Comparison of ENCODE assay signal across 26 cellular contexts in genomic region chr12:28331130-28331529, GRCh38.
"Had no signal": no experiment of that assay in that cellular context is flagged by ENCODE, and none has a peak within 500 bp of the region (broad histone marks: within the 10 kb centered on the region; RNA-seq: fewer than 3 reads in every experiment).

No MANE protein-coding gene starts in this region.

- H3K4me3 ChIP-seq: cardiac muscle cell, K562, SK-N-MC had no signal

- H3K27ac Mint-ChIP-seq: activated CD4-positive, alpha-beta memory T cell treated with anti-CD3 and anti-CD28 coated beads for 36 hours; activated CD4-positive, alpha-beta T cell treated with anti-CD3 and anti-CD28 coated beads, Interleukin-2, amount 10 ng/mL, durations not matched to agents 7 days and 5 days; activated naive CD4-positive, alpha-beta T cell treated with anti-CD3 and anti-CD28 coated beads, Interleukin-2, amount 50 U/mL, for 72 hours; activated naive CD8-positive, alpha-beta T cell treated with anti-CD3 and anti-CD28 coated beads, Interleukin-2, amount 50 U/mL, for 24 hours; T-cell had no signal

- H3K27me3 Mint-ChIP-seq: activated CD4-positive, alpha-beta memory T cell treated with anti-CD3 and anti-CD28 coated beads for 36 hours; activated CD4-positive, alpha-beta T cell treated with anti-CD3 and anti-CD28 coated beads, Interleukin-2, amount 10 ng/mL, durations not matched to agents 7 days and 5 days; activated naive CD8-positive, alpha-beta T cell treated with anti-CD3 and anti-CD28 coated beads, Interleukin-2, amount 50 U/mL, for 24 hours; T-cell had no signal

- H3K27me3 ChIP-seq: brain microvascular endothelial cell, cardiac muscle cell had no signal

- H3K4me3 Mint-ChIP-seq: activated CD4-positive, alpha-beta memory T cell treated with anti-CD3 and anti-CD28 coated beads for 36 hours; activated CD4-positive, alpha-beta T cell treated with anti-CD3 and anti-CD28 coated beads, Interleukin-2, amount 10 ng/mL, durations not matched to agents 7 days and 5 days; activated naive CD8-positive, alpha-beta T cell treated with anti-CD3 and anti-CD28 coated beads, Interleukin-2, amount 50 U/mL, for 24 hours; activated T-cell treated with anti-CD3 and anti-CD28 coated beads, Interleukin-2, amount 50 U/mL, for 4 hours; T-cell had no signal

- DNase-seq: activated CD4-positive, alpha-beta memory T cell treated with anti-CD3 and anti-CD28 coated beads for 36 hours; activated CD4-positive, alpha-beta T cell treated with anti-CD3 and anti-CD28 coated beads, Interleukin-2, amount 10 ng/mL, durations not matched to agents 7 days and 5 days; activated CD4-positive, CD25-positive, alpha-beta regulatory T cell; activated CD8-positive, alpha-beta memory T cell treated with anti-CD3 and anti-CD28 coated beads for 24 hours; activated effector memory CD4-positive, alpha-beta T cell treated with anti-CD3 and anti-CD28 coated beads, Interleukin-2, amount 50 U/mL, for 16 hours; activated naive CD4-positive, alpha-beta T cell treated with Interleukin-2 at 50 U/mL for 16 hours; activated naive CD8-positive, alpha-beta T cell treated with anti-CD3 and anti-CD28 coated beads, Interleukin-2, amount 50 U/mL, for 24 hours; activated T-cell treated with anti-CD3 and anti-CD28 coated beads, Interleukin-2, amount 50 U/mL, for 4 hours; amygdala; brain microvascular endothelial cell; Karpas-422; NCI-H1092; NCI-H1417; NCI-H1930; NCI-H446; NCI-H524; PC-3; SIG-M5; T-cell; T-helper 2 cell; T1000 had no signal

- H3K4me1 Mint-ChIP-seq: activated CD4-positive, alpha-beta T cell treated with anti-CD3 and anti-CD28 coated beads, Interleukin-2, amount 10 ng/mL, durations not matched to agents 7 days and 5 days; activated naive CD8-positive, alpha-beta T cell treated with anti-CD3 and anti-CD28 coated beads, Interleukin-2, amount 50 U/mL, for 24 hours had no signal

- H3K27ac ChIP-seq: brain microvascular endothelial cell, cardiac muscle cell, SK-N-MC, VCaP had no signal

- ATAC-seq: activated naive CD4-positive, alpha-beta T cell treated with anti-CD3 and anti-CD28 coated beads, Interleukin-2, amount 50 U/mL, for 72 hours; activated naive CD8-positive, alpha-beta T cell treated with anti-CD3 and anti-CD28 coated beads, Interleukin-2, amount 50 U/mL, for 24 hours; activated T-cell treated with anti-CD3 and anti-CD28 coated beads, Interleukin-2, amount 50 U/mL, for 4 hours; K562; PC-3; T-cell had no signal

- H3K36me3 ChIP-seq: brain microvascular endothelial cell, cardiac muscle cell had no signal
